In genomic region chr7:48041665-48041995, GRCh38 we compare ENCODE assay signal across 11 cellular contexts. TPM values are rescaled to one million over a fixed set of nuclear protein-coding genes. Genes with fewer than 3 reads are reported as not detected.
A peak's percentile ranks its signal among the peaks of the same experiment; 100 is the strongest.
DNase-seq lines count a peak whose midpoint lies in the region; ATAC-seq, FAIRE-seq and TF ChIP-seq lines count a peak whose summit lies in the region.
"Had no signal": no experiment of that assay in that cellular context is flagged by ENCODE, and none has a peak within 500 bp of the region (broad histone marks: within the 10 kb centered on the region; RNA-seq: fewer than 3 reads in every experiment).

No MANE protein-coding gene starts in this region.

- ATAC-seq in stimulated activated memory B cell treated with anti-CD40 and anti-IgM and Interleukin-4, amounts not matched to agents 10 μg/mL and 1 μg/mL and 100 μg/mL, for 72 hours = no peak
- ATAC-seq: right lobe of liver had no signal

- H3K4me3 ChIP-seq in astrocyte of the spinal cord (ENCODE audit: low read depth, low read length) = no peak overlapping the region
- no peak overlapping the region for H3K4me3 ChIP-seq in mesendoderm (ENCODE audit: low read length)
- no peak overlapping the region for H3K4me3 ChIP-seq in kidney (ENCODE audit: low read length in 2 of 2)
- H3K4me3 ChIP-seq: right lobe of liver, transverse colon had no signal

- no peak for TF ChIP-seq CTCF in astrocyte of the spinal cord (IDR thresholded peaks at IDR 0.05; ENCODE audit: low read depth, low read length)
- no peak for TF ChIP-seq CTCF in kidney (IDR thresholded peaks at IDR 0.05; ENCODE audit: borderline replicate concordance, extremely low read depth, insufficient read depth)

- intact Hi-C loops in kidney (cut with DNase I) = no loop called here

- FAIRE-seq in kidney (lab: Jason Lieb, UNC) = no peak

- peak overlapping the region; percentile 73 for H3K4ac ChIP-seq in mesendoderm (ENCODE audit: low read depth, low read length)

- H3K9me3 ChIP-seq in kidney (ENCODE audit: control insufficient read depth in 1 of 2, low read length in 2 of 2) = no peaks in the 10 kb centered on the region
- H3K9me3 ChIP-seq: right lobe of liver, transverse colon had no signal

- H2BK5ac ChIP-seq in mesendoderm (ENCODE audit: low read length) = no peak overlapping the region

- H3K36me3 Mint-ChIP-seq in stimulated activated memory B cell treated with anti-CD40 and anti-IgM and Interleukin-4, amounts not matched to agents 10 μg/mL and 1 μg/mL and 100 μg/mL, for 72 hours = no peaks in the 10 kb centered on the region

- H3K36me3 ChIP-seq in mesendoderm (ENCODE audit: control insufficient read depth, insufficient read depth, low read length) (no peaks in the 10 kb centered on the region), kidney (ENCODE audit: control insufficient read depth in 1 of 2, insufficient read depth in 2 of 2, low read length in 2 of 2) (no peaks in the 10 kb centered on the region)
- H3K36me3 ChIP-seq: right lobe of liver, transverse colon had no signal

- no peaks in the 10 kb centered on the region for H3K9me3 Mint-ChIP-seq in stimulated activated memory B cell treated with anti-CD40 and anti-IgM and Interleukin-4, amounts not matched to agents 10 μg/mL and 1 μg/mL and 100 μg/mL, for 72 hours
- H3K9me3 Mint-ChIP-seq: endodermal cell had no signal

- H3K9ac ChIP-seq in mesendoderm (ENCODE audit: low read length) (no peak overlapping the region), kidney (ENCODE audit: low read length in 2 of 2) (no peak overlapping the region)

- H3K79me1 ChIP-seq in mesendoderm (ENCODE audit: low read length) = no peaks in the 10 kb centered on the region

- DNase-seq in ELR (ENCODE audit: low read depth) = peak; percentile 80
- DNase-seq in LHCN-M2 (ENCODE audit: low read depth) = peak; percentile 54
- peak; percentile 44 for DNase-seq in astrocyte of the spinal cord (ENCODE audit: low read depth, low spot score)
- DNase-seq in mesendoderm = peak; percentile 28
- DNase-seq in kidney = no peak
- DNase-seq in SHP77 treated with DMSO at 0.1 percent for 48 hours (lab: John Stamatoyannopoulos, UW) = no peak
- DNase-seq: endodermal cell, NCI-H187, right lobe of liver, transverse colon had no signal

- WGBS in mesendoderm (ENCODE audit: extremely low coverage, insufficient coverage, low lambda C conversion rate) = no CpG with 5 or more reads among the region's 4 CpGs

- H3K4me1 ChIP-seq in mesendoderm (ENCODE audit: control insufficient read depth, low read depth, low read length) (peaks cover 10% of the 10 kb centered on the region), kidney (ENCODE audit: control insufficient read depth in 1 of 2, insufficient read depth in 1 of 2, low read depth in 1 of 2, low read length in 2 of 2) (no peaks in the 10 kb centered on the region)
- H3K4me1 ChIP-seq: right lobe of liver, transverse colon had no signal

- in situ Hi-C loops in astrocyte of the spinal cord (cut with HindIII; ENCODE audit: low sequenced_read_pairs) = no loop called here

- no peak overlapping the region for H3K4me2 ChIP-seq in mesendoderm (ENCODE audit: low read length)

- H3K18ac ChIP-seq in mesendoderm (ENCODE audit: low read length) = peak overlapping the region; percentile 52

- H4K5ac ChIP-seq in mesendoderm (ENCODE audit: low read length) = no peak overlapping the region

- H3K27me3 Mint-ChIP-seq in stimulated activated memory B cell treated with anti-CD40 and anti-IgM and Interleukin-4, amounts not matched to agents 10 μg/mL and 1 μg/mL and 100 μg/mL, for 72 hours = peaks cover 18% of the 10 kb centered on the region

- H4K8ac ChIP-seq in mesendoderm (ENCODE audit: low read depth, low read length) = no peak overlapping the region

- no peak overlapping the region for H3K4me3 Mint-ChIP-seq in stimulated activated memory B cell treated with anti-CD40 and anti-IgM and Interleukin-4, amounts not matched to agents 10 μg/mL and 1 μg/mL and 100 μg/mL, for 72 hours
- H3K4me3 Mint-ChIP-seq: endodermal cell had no signal

- no peak overlapping the region for H2BK15ac ChIP-seq in mesendoderm (replicated peaks; ENCODE audit: low read depth)

- no peak overlapping the region for H3K27ac Mint-ChIP-seq in stimulated activated memory B cell treated with anti-CD40 and anti-IgM and Interleukin-4, amounts not matched to agents 10 μg/mL and 1 μg/mL and 100 μg/mL, for 72 hours
- H3K27ac Mint-ChIP-seq: endodermal cell had no signal

- no peak overlapping the region for H2AK5ac ChIP-seq in mesendoderm (ENCODE audit: low read length)

- H3K79me2 ChIP-seq in mesendoderm (ENCODE audit: control insufficient read depth, insufficient read depth, low read length) = no peaks in the 10 kb centered on the region

- H3K4me1 Mint-ChIP-seq in stimulated activated memory B cell treated with anti-CD40 and anti-IgM and Interleukin-4, amounts not matched to agents 10 μg/mL and 1 μg/mL and 100 μg/mL, for 72 hours = no peaks in the 10 kb centered on the region

- H3K27ac ChIP-seq in mesendoderm (ENCODE audit: low read depth, low read length) (no peak overlapping the region), kidney (ENCODE audit: low read depth in 2 of 2, low read length in 2 of 2) (no peak overlapping the region)
- H3K27ac ChIP-seq: right lobe of liver, transverse colon had no signal

- H3K27me3 ChIP-seq in mesendoderm (ENCODE audit: insufficient read depth, low read length, poor library complexity) = peaks cover under 1% of the 10 kb centered on the region
- H3K27me3 ChIP-seq: right lobe of liver had no signal

- no peak overlapping the region for H2BK120ac ChIP-seq in mesendoderm (ENCODE audit: low read depth, low read length)

- H3K56ac ChIP-seq in mesendoderm (ENCODE audit: low read length) = peak overlapping the region; percentile 51

- no peak overlapping the region for H3K23ac ChIP-seq in mesendoderm (ENCODE audit: low read length)

RNA-seq across cellular contexts. Expression of gene C7orf57, which starts 6.3 kb away (rescaled TPM):
- 0.13 and 0.29 TPM in 2 replicates for total RNA-seq in LHCN-M2 (2014; rRNA removed)
- 0.19 TPM for polyA plus RNA-seq in LHCN-M2 (2012)
- polyA plus RNA-seq in mesendoderm (2013, experiment 1 of 2) = 0.20 TPM
- 0.22 TPM for polyA plus RNA-seq in mesendoderm (2013, experiment 2 of 2)
- total RNA-seq in kidney = 0.63 TPM
- not detected for polyA plus RNA-seq in kidney (ENCODE audit: insufficient read depth, low read depth, low replicate concordance)
- total RNA-seq: right lobe of liver, transverse colon had no signal

RNA-seq across cellular contexts. Expression of gene SUN3, which starts 12.7 kb away (rescaled TPM):
- total RNA-seq in LHCN-M2 (2014; rRNA removed) (not detected in 2 replicates), kidney (0.54 TPM)
- not detected for polyA plus RNA-seq in LHCN-M2 (2012)
- 0.13 TPM for polyA plus RNA-seq in mesendoderm (2013, experiment 1 of 2)
- polyA plus RNA-seq in mesendoderm (2013, experiment 2 of 2) = 0.10 TPM
- polyA plus RNA-seq in kidney (ENCODE audit: insufficient read depth, low read depth, low replicate concordance) = not detected
- total RNA-seq: endodermal cell, right lobe of liver, transverse colon had no signal

RNA-seq across cellular contexts. Expression of gene UPP1, which starts 47.4 kb away (rescaled TPM):
- total RNA-seq in LHCN-M2 (2014; rRNA removed) (13.9 and 19.0 TPM in 2 replicates), kidney (76.1 TPM)
- 47.8 TPM for polyA plus RNA-seq in LHCN-M2 (2012)
- polyA plus RNA-seq in mesendoderm (2013, experiment 1 of 2) = 28.8 TPM
- polyA plus RNA-seq in mesendoderm (2013, experiment 2 of 2) = 31.4 TPM
- polyA plus RNA-seq in kidney (ENCODE audit: insufficient read depth, low read depth, low replicate concordance) = 36.4 TPM

Comparison
In these comparisons a context has a peak if more than half of its experiments do, and no peak if none do; other contexts are left out.
1. DNase-seq: peak in ELR (single experiment), LHCN-M2 (single experiment), astrocyte of the spinal cord (single experiment) and mesendoderm (single experiment); none in kidney (single experiment) and SHP77 treated with DMSO at 0.1 percent for 48 hours (single experiment).